Comparison of ENCODE assay signal across 14 cellular contexts in the genomic region with DNA sequence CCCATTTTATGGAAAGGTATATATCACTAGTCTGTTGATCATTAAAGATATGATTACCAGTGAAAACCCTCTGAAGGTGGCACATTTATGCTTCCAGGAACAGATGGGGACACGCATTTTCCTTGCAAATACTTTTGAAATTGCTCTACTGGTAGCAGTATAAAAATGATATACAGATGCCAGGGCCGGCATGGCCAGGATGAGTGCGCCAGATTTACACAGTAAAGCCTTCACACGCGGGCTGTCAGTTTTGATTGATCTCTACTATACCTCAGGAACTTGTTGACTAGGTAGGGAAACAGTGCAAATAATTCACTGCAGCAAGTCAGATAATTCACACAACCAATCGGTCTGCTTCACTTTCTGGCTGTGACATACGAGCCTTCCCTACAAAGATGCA.
A peak's percentile ranks its signal among the peaks of the same experiment; 100 is the strongest.
DNase-seq lines count a peak whose midpoint lies in the region; ATAC-seq and TF ChIP-seq lines count a peak whose summit lies in the region.
"Had no signal": no experiment of that assay in that cellular context is flagged by ENCODE, and none has a peak within 500 bp of the region (broad histone marks: within the 10 kb centered on the region; RNA-seq: fewer than 3 reads in every experiment).

No MANE protein-coding gene starts in this region.

- H3K9me3 Mint-ChIP-seq in activated T-cell treated with anti-CD3 and anti-CD28 coated beads, Interleukin-2, amount 50 U/mL, for 72 hours = no peaks in the 10 kb centered on the region
- H3K9me3 Mint-ChIP-seq in WTC11 = no peaks in the 10 kb centered on the region

- no peak for ATAC-seq in activated T-cell treated with anti-CD3 and anti-CD28 coated beads, Interleukin-2, amount 50 U/mL, for 72 hours (replicated peaks in 1 of 2)
- no peak for ATAC-seq in WTC11
- ATAC-seq in GM19395 (IDR thresholded peaks at IDR 0.05; ENCODE audit: unreplicated experiment) = no peak

- CTCF ChIA-PET in WTC11 (lab: Charles Lee) = interaction anchor here (3.3 kb wide), 1 partner anchor 11 kb away, joined by 21 read pairs; no protein-coding TSS in a partner anchor

- peaks cover 85% of the 10 kb centered on the region for H3K27me3 Mint-ChIP-seq in activated T-cell treated with anti-CD3 and anti-CD28 coated beads, Interleukin-2, amount 50 U/mL, for 72 hours (ENCODE audit: low read depth)
- peaks cover 91% of the 10 kb centered on the region for H3K27me3 Mint-ChIP-seq in WTC11 (ENCODE audit: low read depth)

- DNase-seq in NCI-H510A (lab: John Stamatoyannopoulos, UW) = peak; percentile 13
- DNase-seq in NCI-H510A treated with DMSO at 0.1 percent for 48 hours (lab: John Stamatoyannopoulos, UW) = no peak
- no peak for DNase-seq in activated T-cell treated with anti-CD3 and anti-CD28 coated beads, Interleukin-2, amount 50 U/mL, for 72 hours
- DNase-seq in activated T-cell treated with anti-CD3 and anti-CD28 coated beads, Interleukin-2, amount 50 U/mL, for 48 hours = no peak
- DNase-seq in WTC11 (ENCODE audit: low spot score) = no peak
- DNase-seq in retina = peak; percentile 43
- no peak for DNase-seq in SIG-M5 treated with dmso at 0.1 percent for 504 hours (lab: John Stamatoyannopoulos, UW; ENCODE audit: unreplicated experiment)
- DNase-seq: AML-193; Caco-2; CD8-positive, alpha-beta memory T cell; DND-41; GDM1; H7 had no signal

- H3K4me3 Mint-ChIP-seq in activated T-cell treated with anti-CD3 and anti-CD28 coated beads, Interleukin-2, amount 50 U/mL, for 72 hours = peak overlapping the region in 1 of 2 donors; percentile 17
- 0 out of 2 replicates have a peak overlapping the region, but pooled peaks have one; percentile 62 for H3K4me3 Mint-ChIP-seq in WTC11
- H3K4me3 Mint-ChIP-seq: CD8-positive, alpha-beta memory T cell had no signal

- peak overlapping the region; percentile 21 for H3K27ac Mint-ChIP-seq in activated T-cell treated with anti-CD3 and anti-CD28 coated beads, Interleukin-2, amount 50 U/mL, for 72 hours
- no peak overlapping the region for H3K27ac Mint-ChIP-seq in WTC11
- H3K27ac Mint-ChIP-seq: CD8-positive, alpha-beta memory T cell had no signal

- H3K4me1 Mint-ChIP-seq in activated T-cell treated with anti-CD3 and anti-CD28 coated beads, Interleukin-2, amount 50 U/mL, for 72 hours (ENCODE audit: low read depth) = peaks cover 26% of the 10 kb centered on the region
- peaks cover 64% of the 10 kb centered on the region for H3K4me1 Mint-ChIP-seq in WTC11

- TF ChIP-seq CTCF in WTC11 (IDR thresholded peaks at IDR 0.05) = no peak

- POLR2A ChIA-PET in WTC11 (lab: Charles Lee) = no interaction called here

- H3K36me3 Mint-ChIP-seq in activated T-cell treated with anti-CD3 and anti-CD28 coated beads, Interleukin-2, amount 50 U/mL, for 72 hours (ENCODE audit: insufficient read depth in 2 of 2) = peaks cover 2 to 3% of the 10 kb centered on the region in 2 donors
- no peaks in the 10 kb centered on the region for H3K36me3 Mint-ChIP-seq in WTC11
- H3K36me3 Mint-ChIP-seq: CD8-positive, alpha-beta memory T cell had no signal

TF ChIP-seq in WTC11, 78 proteins besides CTCF, POLR2A, EP300 and RAD21 (continues in another document):
- no peak for TF ChIP-seq HMGA2 (CRISPR knock-in tag; IDR thresholded peaks at IDR 0.05)
- TF ChIP-seq, protein P1, sequence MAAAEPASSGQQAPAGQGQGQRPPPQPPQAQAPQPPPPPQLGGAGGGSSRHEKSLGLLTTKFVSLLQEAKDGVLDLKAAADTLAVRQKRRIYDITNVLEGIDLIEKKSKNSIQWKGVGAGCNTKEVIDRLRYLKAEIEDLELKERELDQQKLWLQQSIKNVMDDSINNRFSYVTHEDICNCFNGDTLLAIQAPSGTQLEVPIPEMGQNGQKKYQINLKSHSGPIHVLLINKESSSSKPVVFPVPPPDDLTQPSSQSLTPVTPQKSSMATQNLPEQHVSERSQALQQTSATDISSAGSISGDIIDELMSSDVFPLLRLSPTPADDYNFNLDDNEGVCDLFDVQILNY (CRISPR knock-in tag; IDR thresholded peaks at IDR 0.05) = no peak
- no peak for TF ChIP-seq GRHL2 (CRISPR knock-in tag; IDR thresholded peaks at IDR 0.05; ENCODE audit: insufficient replicate concordance, severe bottlenecking)
- no peak for TF ChIP-seq JUN (CRISPR knock-in tag; IDR thresholded peaks at IDR 0.05)
- TF ChIP-seq, protein P2, sequence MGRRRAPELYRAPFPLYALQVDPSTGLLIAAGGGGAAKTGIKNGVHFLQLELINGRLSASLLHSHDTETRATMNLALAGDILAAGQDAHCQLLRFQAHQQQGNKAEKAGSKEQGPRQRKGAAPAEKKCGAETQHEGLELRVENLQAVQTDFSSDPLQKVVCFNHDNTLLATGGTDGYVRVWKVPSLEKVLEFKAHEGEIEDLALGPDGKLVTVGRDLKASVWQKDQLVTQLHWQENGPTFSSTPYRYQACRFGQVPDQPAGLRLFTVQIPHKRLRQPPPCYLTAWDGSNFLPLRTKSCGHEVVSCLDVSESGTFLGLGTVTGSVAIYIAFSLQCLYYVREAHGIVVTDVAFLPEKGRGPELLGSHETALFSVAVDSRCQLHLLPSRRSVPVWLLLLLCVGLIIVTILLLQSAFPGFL (CRISPR knock-in tag; IDR thresholded peaks at IDR 0.05; ENCODE audit: borderline replicate concordance) = no peak
- TF ChIP-seq, protein P3, sequence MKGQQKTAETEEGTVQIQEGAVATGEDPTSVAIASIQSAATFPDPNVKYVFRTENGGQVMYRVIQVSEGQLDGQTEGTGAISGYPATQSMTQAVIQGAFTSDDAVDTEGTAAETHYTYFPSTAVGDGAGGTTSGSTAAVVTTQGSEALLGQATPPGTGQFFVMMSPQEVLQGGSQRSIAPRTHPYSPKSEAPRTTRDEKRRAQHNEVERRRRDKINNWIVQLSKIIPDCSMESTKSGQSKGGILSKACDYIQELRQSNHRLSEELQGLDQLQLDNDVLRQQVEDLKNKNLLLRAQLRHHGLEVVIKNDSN (CRISPR knock-in tag; IDR thresholded peaks at IDR 0.05) = no peak
- TF ChIP-seq NR1H2 (CRISPR knock-in tag; IDR thresholded peaks at IDR 0.05) = no peak
- TF ChIP-seq, protein P4, sequence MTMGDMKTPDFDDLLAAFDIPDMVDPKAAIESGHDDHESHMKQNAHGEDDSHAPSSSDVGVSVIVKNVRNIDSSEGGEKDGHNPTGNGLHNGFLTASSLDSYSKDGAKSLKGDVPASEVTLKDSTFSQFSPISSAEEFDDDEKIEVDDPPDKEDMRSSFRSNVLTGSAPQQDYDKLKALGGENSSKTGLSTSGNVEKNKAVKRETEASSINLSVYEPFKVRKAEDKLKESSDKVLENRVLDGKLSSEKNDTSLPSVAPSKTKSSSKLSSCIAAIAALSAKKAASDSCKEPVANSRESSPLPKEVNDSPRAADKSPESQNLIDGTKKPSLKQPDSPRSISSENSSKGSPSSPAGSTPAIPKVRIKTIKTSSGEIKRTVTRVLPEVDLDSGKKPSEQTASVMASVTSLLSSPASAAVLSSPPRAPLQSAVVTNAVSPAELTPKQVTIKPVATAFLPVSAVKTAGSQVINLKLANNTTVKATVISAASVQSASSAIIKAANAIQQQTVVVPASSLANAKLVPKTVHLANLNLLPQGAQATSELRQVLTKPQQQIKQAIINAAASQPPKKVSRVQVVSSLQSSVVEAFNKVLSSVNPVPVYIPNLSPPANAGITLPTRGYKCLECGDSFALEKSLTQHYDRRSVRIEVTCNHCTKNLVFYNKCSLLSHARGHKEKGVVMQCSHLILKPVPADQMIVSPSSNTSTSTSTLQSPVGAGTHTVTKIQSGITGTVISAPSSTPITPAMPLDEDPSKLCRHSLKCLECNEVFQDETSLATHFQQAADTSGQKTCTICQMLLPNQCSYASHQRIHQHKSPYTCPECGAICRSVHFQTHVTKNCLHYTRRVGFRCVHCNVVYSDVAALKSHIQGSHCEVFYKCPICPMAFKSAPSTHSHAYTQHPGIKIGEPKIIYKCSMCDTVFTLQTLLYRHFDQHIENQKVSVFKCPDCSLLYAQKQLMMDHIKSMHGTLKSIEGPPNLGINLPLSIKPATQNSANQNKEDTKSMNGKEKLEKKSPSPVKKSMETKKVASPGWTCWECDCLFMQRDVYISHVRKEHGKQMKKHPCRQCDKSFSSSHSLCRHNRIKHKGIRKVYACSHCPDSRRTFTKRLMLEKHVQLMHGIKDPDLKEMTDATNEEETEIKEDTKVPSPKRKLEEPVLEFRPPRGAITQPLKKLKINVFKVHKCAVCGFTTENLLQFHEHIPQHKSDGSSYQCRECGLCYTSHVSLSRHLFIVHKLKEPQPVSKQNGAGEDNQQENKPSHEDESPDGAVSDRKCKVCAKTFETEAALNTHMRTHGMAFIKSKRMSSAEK (CRISPR knock-in tag; IDR thresholded peaks at IDR 0.05; ENCODE audit: borderline replicate concordance) = no peak
- TF ChIP-seq, protein P5, sequence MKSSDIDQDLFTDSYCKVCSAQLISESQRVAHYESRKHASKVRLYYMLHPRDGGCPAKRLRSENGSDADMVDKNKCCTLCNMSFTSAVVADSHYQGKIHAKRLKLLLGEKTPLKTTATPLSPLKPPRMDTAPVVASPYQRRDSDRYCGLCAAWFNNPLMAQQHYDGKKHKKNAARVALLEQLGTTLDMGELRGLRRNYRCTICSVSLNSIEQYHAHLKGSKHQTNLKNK (CRISPR knock-in tag; IDR thresholded peaks at IDR 0.05) = no peak

Comparison
In these comparisons a context has a peak if more than half of its experiments do, and no peak if none do; other contexts are left out.
1. DNase-seq: peak in NCI-H510A (single experiment) and retina (single experiment); none in NCI-H510A treated with DMSO at 0.1 percent for 48 hours (single experiment), activated T-cell treated with anti-CD3 and anti-CD28 coated beads, Interleukin-2, amount 50 U/mL, for 72 hours (0 of 2), activated T-cell treated with anti-CD3 and anti-CD28 coated beads, Interleukin-2, amount 50 U/mL, for 48 hours (0 of 2), WTC11 (single experiment) and SIG-M5 treated with dmso at 0.1 percent for 504 hours (single experiment).